8 cellular contexts compared by ENCODE assay signal in genomic region chr3:113166719-113167492, GRCh38. TPM values are rescaled to one million over a fixed set of nuclear protein-coding genes. Genes with fewer than 3 reads are reported as not detected.
DNase-seq lines count a peak whose midpoint lies in the region; ATAC-seq and TF ChIP-seq lines count a peak whose summit lies in the region.

No MANE protein-coding gene starts in this region.

- no peak overlapping the region for H2BK15ac ChIP-seq in mesendoderm (replicated peaks; ENCODE audit: low read depth)

- no peak overlapping the region for H3K4me2 ChIP-seq in mesendoderm (ENCODE audit: low read length)

- no peak for ATAC-seq in HG03135 (IDR thresholded peaks at IDR 0.05; ENCODE audit: unreplicated experiment)

- H2BK120ac ChIP-seq in mesendoderm (ENCODE audit: low read depth, low read length) = no peak overlapping the region

- H2AK5ac ChIP-seq in mesendoderm (ENCODE audit: low read length) = no peak overlapping the region

- no peak overlapping the region for H3K4me3 ChIP-seq in mesendoderm (ENCODE audit: low read length)

- H3K23ac ChIP-seq in mesendoderm (ENCODE audit: low read length) = no peak overlapping the region

- H3K4ac ChIP-seq in mesendoderm (ENCODE audit: low read depth, low read length) = no peak overlapping the region

- H3K27ac ChIP-seq in mesendoderm (ENCODE audit: low read depth, low read length) = no peak overlapping the region
- no peak overlapping the region for H3K27ac ChIP-seq in RWPE1

- H3K56ac ChIP-seq in mesendoderm (ENCODE audit: low read length) = peak overlapping the region; percentile 56

- H4K8ac ChIP-seq in mesendoderm (ENCODE audit: low read depth, low read length) = no peak overlapping the region

- H3K36me3 ChIP-seq in mesendoderm (ENCODE audit: control insufficient read depth, insufficient read depth, low read length) = no peaks in the 10 kb centered on the region

- peaks cover 3% of the 10 kb centered on the region for H3K4me1 ChIP-seq in mesendoderm (ENCODE audit: control insufficient read depth, low read depth, low read length)

- POLR2A ChIA-PET in RWPE1 (lab: Yijun Ruan, JAX; ENCODE audit: low non-redundant PET) = no interaction called here

- H4K5ac ChIP-seq in mesendoderm (ENCODE audit: low read length) = no peak overlapping the region

- no peaks in the 10 kb centered on the region for H3K79me2 ChIP-seq in mesendoderm (ENCODE audit: control insufficient read depth, insufficient read depth, low read length)

- H3K27me3 ChIP-seq in mesendoderm (ENCODE audit: insufficient read depth, low read length, poor library complexity) = no peaks in the 10 kb centered on the region

- H3K79me1 ChIP-seq in mesendoderm (ENCODE audit: low read length) = no peaks in the 10 kb centered on the region

- H3K9ac ChIP-seq in mesendoderm (ENCODE audit: low read length) = peak overlapping the region; percentile 20

- DNase-seq in NCI-H524 (lab: John Stamatoyannopoulos, UW) = peak; percentile 5 to 55
- DNase-seq in NCI-H524 treated with DMSO at 0.1 percent for 48 hours (lab: John Stamatoyannopoulos, UW) = no peak
- peak; percentile 45 for DNase-seq in cerebellar cortex (ENCODE audit: low spot score)
- DNase-seq in mesendoderm = peak; percentile 74
- no peak for DNase-seq in activated CD8-positive, alpha-beta memory T cell treated with anti-CD3 and anti-CD28 coated beads, Interleukin-2, amount 50 U/mL, for 48 hours
- DNase-seq in RWPE1 (ENCODE audit: low spot score) = no peak
- DNase-seq in NCI-H1930 (lab: John Stamatoyannopoulos, UW) = no peak

- no peak for TF ChIP-seq CTCF in RWPE1 (conservative IDR thresholded peaks at IDR 0.05; ENCODE audit: low read depth)

- WGBS in mesendoderm (ENCODE audit: extremely low coverage, insufficient coverage, low lambda C conversion rate) = no CpG with 5 or more reads among the region's 12 CpGs

- no peak overlapping the region for H2BK5ac ChIP-seq in mesendoderm (ENCODE audit: low read length)

- CTCF ChIA-PET in RWPE1 (lab: Yijun Ruan, JAX) = no interaction called here

- H3K18ac ChIP-seq in mesendoderm (ENCODE audit: low read length) = no peak overlapping the region

RNA-seq across cellular contexts. Expression of gene BOC, which starts 44.5 kb away (rescaled TPM):
- polyA plus RNA-seq in mesendoderm (2013, experiment 1 of 2) = 1.5 TPM
- 1.2 TPM for polyA plus RNA-seq in mesendoderm (2013, experiment 2 of 2)

Comparison
In these comparisons a context has a peak if more than half of its experiments do, and no peak if none do; other contexts are left out.
1. DNase-seq: peak in NCI-H524 (2 of 2), cerebellar cortex (single experiment) and mesendoderm (single experiment); none in NCI-H524 treated with DMSO at 0.1 percent for 48 hours (single experiment), activated CD8-positive, alpha-beta memory T cell treated with anti-CD3 and anti-CD28 coated beads, Interleukin-2, amount 50 U/mL, for 48 hours (single experiment), RWPE1 (single experiment) and NCI-H1930 (0 of 2).